Comparison of ENCODE assay signal across 2 cellular contexts in genomic region chr2:46644690-46645385, GRCh38.
TF ChIP-seq lines count a peak whose summit lies in the region.

No MANE protein-coding gene starts in this region.

TF ChIP-seq in SK-N-SH, 30 proteins besides CTCF, POLR2A, EP300 and RAD21 (continued from another document):
- no peak for TF ChIP-seq GABPA (IDR thresholded peaks at IDR 0.05; ENCODE audit: low read depth)
- TF ChIP-seq USF2 (IDR thresholded peaks at IDR 0.05; ENCODE audit: borderline replicate concordance, low read depth, low read length) = no peak
- TF ChIP-seq JUND (IDR thresholded peaks at IDR 0.05) = no peak
- TF ChIP-seq MXI1 (IDR thresholded peaks at IDR 0.05; ENCODE audit: low read depth, low read length) = no peak
- TF ChIP-seq FOSL2 (IDR thresholded peaks at IDR 0.05; ENCODE audit: borderline replicate concordance, low read depth) = no peak
- no peak for TF ChIP-seq TEAD4 (IDR thresholded peaks at IDR 0.05; ENCODE audit: borderline replicate concordance, insufficient read depth)
- no peak for TF ChIP-seq FOXJ3 (CRISPR knock-in tag; IDR thresholded peaks at IDR 0.05)
- no peak for TF ChIP-seq FOXM1 (IDR thresholded peaks at IDR 0.05; ENCODE audit: low read depth)

TF ChIP-seq in SK-N-SH treated with all-trans-retinoic acid at 6 μM for 48 hours, 23 proteins besides CTCF, POLR2A, EP300 and RAD21:
- TF ChIP-seq CREB5 (CRISPR knock-in tag; IDR thresholded peaks at IDR 0.05; ENCODE audit: low read depth) (no peak), PPARA (CRISPR knock-in tag; IDR thresholded peaks at IDR 0.05; ENCODE audit: borderline replicate concordance) (no peak), TOX (CRISPR knock-in tag; IDR thresholded peaks at IDR 0.05; ENCODE audit: borderline replicate concordance) (no peak)
TF ChIP-seq in SK-N-SH treated with all-trans-retinoic acid at 6 μM for 48 hours: peak in this region for 0.
